Comparison of ENCODE assay signal across 9 cellular contexts in the genomic region with DNA sequence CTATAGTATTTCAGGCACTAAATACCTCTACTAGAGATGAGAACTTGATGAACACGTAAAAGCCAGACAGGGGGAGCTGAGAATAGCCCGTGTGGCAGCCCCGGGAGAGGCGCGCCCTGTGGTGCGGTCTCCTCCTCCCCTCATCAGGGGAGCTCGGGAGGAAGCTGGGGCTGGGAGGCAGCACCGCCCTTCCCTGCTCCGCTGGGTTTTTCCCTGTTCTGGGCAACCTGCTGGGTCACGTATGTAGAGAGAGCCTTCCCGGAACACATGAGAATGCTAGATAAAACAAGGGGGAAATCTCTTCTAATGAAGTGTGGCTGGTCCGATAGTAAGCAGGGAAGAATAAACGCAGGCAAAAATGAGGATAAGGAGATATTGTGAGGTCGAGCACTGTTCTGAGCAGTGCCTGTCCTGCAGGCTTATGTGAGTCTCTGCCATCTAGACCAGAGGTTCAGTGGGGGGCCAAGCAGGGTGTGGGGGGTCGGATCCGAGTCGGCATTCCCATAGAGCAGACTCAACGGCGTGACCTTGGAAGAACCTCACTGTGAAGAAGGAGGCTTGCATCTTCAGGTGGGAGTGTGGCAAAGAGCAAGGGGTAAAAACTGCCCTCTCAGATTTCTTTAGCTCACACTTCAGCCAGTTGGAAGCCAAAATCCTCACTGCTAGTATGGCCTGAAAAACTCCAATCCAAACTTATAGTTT. TPM values are rescaled to one million over a fixed set of nuclear protein-coding genes. Genes with fewer than 3 reads are reported as not detected.
A peak's percentile ranks its signal among the peaks of the same experiment; 100 is the strongest.
DNase-seq lines count a peak whose midpoint lies in the region; ATAC-seq and TF ChIP-seq lines count a peak whose summit lies in the region.
"Had no signal": no experiment of that assay in that cellular context is flagged by ENCODE, and none has a peak within 500 bp of the region (broad histone marks: within the 10 kb centered on the region; RNA-seq: fewer than 3 reads in every experiment).

No MANE protein-coding gene starts in this region.

- H3K56ac ChIP-seq in IMR-90 (ENCODE audit: extremely low read depth, insufficient read depth, low read length), result no peak overlapping the region

- WGBS in IMR-90 (ENCODE audit: extremely low coverage in 2 of 2, insufficient read length in 1 of 2), 2 experiments, result 3% methylated on average over 5 of the region's 19 CpGs; no CpG with 5 or more reads in 1 of the 2 experiments

- TF ChIP-seq POLR2A in IMR-90 (IDR thresholded peaks at IDR 0.05; ENCODE audit: low read depth, low read length), result no peak

- H2AK5ac ChIP-seq in IMR-90 (ENCODE audit: low read depth, low read length), result no peak overlapping the region

- H3K79me1 ChIP-seq in IMR-90 (ENCODE audit: low read depth in 1 of 2, low read length in 2 of 2), result no peaks in the 10 kb centered on the region

- H3K14ac ChIP-seq in IMR-90 (replicated peaks; ENCODE audit: low read depth, low read length), result no peak overlapping the region

- no peak overlapping the region for H3K18ac ChIP-seq in IMR-90 (ENCODE audit: low read depth, low read length)

- POLR2A ChIA-PET in IMR-90 (lab: Charles Lee; ENCODE audit: unreplicated experiment), result no interaction called here

- no peak overlapping the region for H3K4ac ChIP-seq in IMR-90 (ENCODE audit: low read depth, low read length)

- H2AK9ac ChIP-seq in IMR-90 (replicated peaks; ENCODE audit: low read depth, low read length, poor library complexity), result no peak overlapping the region

- H2BK15ac ChIP-seq in IMR-90 (ENCODE audit: low read depth, low read length), result no peak overlapping the region

- no peak for TF ChIP-seq RAD21 in IMR-90 (IDR thresholded peaks at IDR 0.05; ENCODE audit: low read length)

- H3K27me3 ChIP-seq in IMR-90 (ENCODE audit: control insufficient read depth, insufficient read depth, low read length) (peaks cover 20% of the 10 kb centered on the region), BE2C (no peaks in the 10 kb centered on the region)

- no peak overlapping the region for H4K91ac ChIP-seq in IMR-90 (ENCODE audit: insufficient read depth, low read depth, low read length)

- BruUV-seq in IMR-90 (replicated peaks; lab: Mats Ljungman, UMichigan), result no TSS peak

- no peak overlapping the region for H3K27ac ChIP-seq in IMR-90 (ENCODE audit: insufficient read depth, low read length)
- H3K27ac ChIP-seq: SJCRH30 had no signal

- no peaks in the 10 kb centered on the region for H3K9me1 ChIP-seq in IMR-90 (ENCODE audit: insufficient read depth, low read length)

- dilution Hi-C loops in IMR-90 (cut with HindIII; ENCODE audit: low sequenced_read_pairs, unreplicated experiment), result no loop called here

- TF ChIP-seq CTCF in IMR-90 (conservative IDR thresholded peaks at IDR 0.05; ENCODE audit: low read depth, low read length), result no peak
- TF ChIP-seq CTCF in fibroblast of pulmonary artery (IDR thresholded peaks at IDR 0.05; ENCODE audit: low read length, missing control alignments), result no peak
- TF ChIP-seq CTCF in omental fat pad (IDR thresholded peaks at IDR 0.05), result no peak
- TF ChIP-seq CTCF in BE2C (IDR thresholded peaks at IDR 0.05; ENCODE audit: low read depth, low read length), result no peak

- CTCF ChIA-PET in IMR-90 (lab: Yijun Ruan, JAX), result no interaction called here

- no peaks in the 10 kb centered on the region for H4K20me1 ChIP-seq in IMR-90 (ENCODE audit: insufficient read depth, low read length)

- peak overlapping the region; percentile 57 for H3K4me2 ChIP-seq in IMR-90 (ENCODE audit: low read depth, low read length)

- no peaks in the 10 kb centered on the region for H3K4me1 ChIP-seq in IMR-90 (ENCODE audit: control insufficient read depth, insufficient read depth, low read length)
- peaks cover 28% of the 10 kb centered on the region for H3K4me1 ChIP-seq in BE2C
- H3K4me1 ChIP-seq: SJCRH30 had no signal

- DNase-seq in IMR-90, result no peak
- DNase-seq in fibroblast of pulmonary artery (ENCODE audit: low read depth), result peak; percentile 35
- no peak for DNase-seq in omental fat pad (ENCODE audit: low spot score)
- no peak for DNase-seq in BE2C
- DNase-seq in DMS 273 treated with DMSO at 0.1 percent for 48 hours (lab: John Stamatoyannopoulos, UW), result no peak
- no peak for DNase-seq in SW 1271 (lab: John Stamatoyannopoulos, UW)
- DNase-seq: SJCRH30 had no signal

- H3K9me3 ChIP-seq in IMR-90 (ENCODE audit: control insufficient read depth, insufficient read depth, low read length) (no peaks in the 10 kb centered on the region; the same call in 1 of the 2 replicates), BE2C (no peaks in the 10 kb centered on the region; the same call in 1 of the 2 replicates)
- H3K9me3 ChIP-seq: SJCRH30 had no signal

- H2BK20ac ChIP-seq in IMR-90 (ENCODE audit: low read depth, low read length), result no peak overlapping the region

- no peak overlapping the region for H2BK5ac ChIP-seq in IMR-90 (ENCODE audit: low read depth, low read length, poor library complexity, severe bottlenecking)

- intact Hi-C loops in IMR-90 (cut with micrococcal nuclease), result no loop called here

- in situ Hi-C loops in IMR-90 (cut with MboI; ENCODE audit: low sequenced_read_pairs), result loop anchor here (25.0 kb wide), 1 partner anchor 347 kb away; a partner anchor contains a TSS

- no peak overlapping the region for H4K8ac ChIP-seq in IMR-90 (ENCODE audit: low read depth in 2 of 2, low read length in 2 of 2)

- H2BK120ac ChIP-seq in IMR-90 (ENCODE audit: low read depth, low read length), result no peak overlapping the region

- H3K36me3 ChIP-seq in IMR-90 (ENCODE audit: control insufficient read depth, insufficient read depth, low read length) (no peaks in the 10 kb centered on the region), BE2C (no peaks in the 10 kb centered on the region)
- H3K36me3 ChIP-seq: SJCRH30 had no signal

- H3K9ac ChIP-seq in IMR-90 (ENCODE audit: low read depth, low read length), result no peak overlapping the region

- peak overlapping the region; percentile 79 for H2AFZ ChIP-seq in IMR-90 (replicated peaks; ENCODE audit: low read length, poor library complexity)

- no peak overlapping the region; the same call in 1 of the 2 replicates for H3K23ac ChIP-seq in IMR-90 (ENCODE audit: low read depth, low read length)

- H3K4me3 ChIP-seq in IMR-90 (ENCODE audit: insufficient read depth, low read depth, low read length) (no peak overlapping the region), fibroblast of pulmonary artery (replicated peaks; ENCODE audit: low read depth, low read length) (no peak overlapping the region), BE2C (ENCODE audit: low read depth, low read length) (no peak overlapping the region)
- H3K4me3 ChIP-seq: SJCRH30 had no signal

- peak; percentile 56 for ATAC-seq in GM19025 (IDR thresholded peaks at IDR 0.05; ENCODE audit: low read depth, unreplicated experiment)
- peak; percentile 66; the same call in 1 of the 2 replicates for ATAC-seq in IMR-90 (ENCODE audit: low read depth)
- ATAC-seq in omental fat pad (ENCODE audit: low FRiP score), result peak; percentile 97
- ATAC-seq in HG03095 (IDR thresholded peaks at IDR 0.05; ENCODE audit: unreplicated experiment), result no peak

- no peak overlapping the region for H4K5ac ChIP-seq in IMR-90 (ENCODE audit: low read depth, low read length)

TF ChIP-seq in IMR-90, 13 proteins besides CTCF, POLR2A, EP300 and RAD21:
- TF ChIP-seq, protein P1, sequence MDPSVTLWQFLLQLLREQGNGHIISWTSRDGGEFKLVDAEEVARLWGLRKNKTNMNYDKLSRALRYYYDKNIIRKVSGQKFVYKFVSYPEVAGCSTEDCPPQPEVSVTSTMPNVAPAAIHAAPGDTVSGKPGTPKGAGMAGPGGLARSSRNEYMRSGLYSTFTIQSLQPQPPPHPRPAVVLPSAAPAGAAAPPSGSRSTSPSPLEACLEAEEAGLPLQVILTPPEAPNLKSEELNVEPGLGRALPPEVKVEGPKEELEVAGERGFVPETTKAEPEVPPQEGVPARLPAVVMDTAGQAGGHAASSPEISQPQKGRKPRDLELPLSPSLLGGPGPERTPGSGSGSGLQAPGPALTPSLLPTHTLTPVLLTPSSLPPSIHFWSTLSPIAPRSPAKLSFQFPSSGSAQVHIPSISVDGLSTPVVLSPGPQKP (IDR thresholded peaks at IDR 0.05; ENCODE audit: borderline replicate concordance, low read depth, low read length), result no peak
- TF ChIP-seq NFE2L2 (IDR thresholded peaks at IDR 0.05; ENCODE audit: low read depth, low read length) (no peak), RCOR1 (IDR thresholded peaks at IDR 0.05; ENCODE audit: insufficient replicate concordance, low read length) (no peak), SMC3 (IDR thresholded peaks at IDR 0.05; ENCODE audit: low read depth, low read length) (no peak), FOS (IDR thresholded peaks at IDR 0.05; ENCODE audit: low read depth, low read length) (no peak), CHD1 (IDR thresholded peaks at IDR 0.05; ENCODE audit: low read depth, low read length) (no peak), MXI1 (IDR thresholded peaks at IDR 0.05; ENCODE audit: borderline replicate concordance, low read depth, low read length) (no peak), RFX5 (IDR thresholded peaks at IDR 0.05; ENCODE audit: low read depth, low read length) (no peak), BHLHE40 (IDR thresholded peaks at IDR 0.05; ENCODE audit: low read depth, low read length) (no peak), MAFK (IDR thresholded peaks at IDR 0.05; ENCODE audit: low read depth, low read length) (no peak), MAZ (IDR thresholded peaks at IDR 0.05; ENCODE audit: borderline replicate concordance, low read depth, low read length) (no peak), CEBPB (IDR thresholded peaks at IDR 0.05; ENCODE audit: low read depth, low read length) (no peak)
- TF ChIP-seq, protein P2, sequence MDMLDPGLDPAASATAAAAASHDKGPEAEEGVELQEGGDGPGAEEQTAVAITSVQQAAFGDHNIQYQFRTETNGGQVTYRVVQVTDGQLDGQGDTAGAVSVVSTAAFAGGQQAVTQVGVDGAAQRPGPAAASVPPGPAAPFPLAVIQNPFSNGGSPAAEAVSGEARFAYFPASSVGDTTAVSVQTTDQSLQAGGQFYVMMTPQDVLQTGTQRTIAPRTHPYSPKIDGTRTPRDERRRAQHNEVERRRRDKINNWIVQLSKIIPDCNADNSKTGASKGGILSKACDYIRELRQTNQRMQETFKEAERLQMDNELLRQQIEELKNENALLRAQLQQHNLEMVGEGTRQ (IDR thresholded peaks at IDR 0.05; ENCODE audit: low read depth, low read length), result no peak

RNA-seq across cellular contexts. Expression of a gene that starts 13.4 kb away (rescaled TPM):
- total RNA-seq in IMR-90 (2012; rRNA removed) (22.2 and 26.9 TPM in 2 replicates), omental fat pad (10 to 100 TPM; 52.1 to 84.8 (median 58.7) TPM)
- 27.6 and 31.3 TPM in 2 replicates for polyA plus RNA-seq in IMR-90 (2012; rRNA removed)
- 22.6 and 41.6 TPM in 2 replicates for polyA plus RNA-seq in IMR-90 (2012; cell fraction: cytosol; rRNA removed)
- 23.6 and 31.1 TPM in 2 replicates for polyA plus RNA-seq in IMR-90 (2012; cell fraction: nucleus; rRNA removed; ENCODE audit: low replicate concordance)
- polyA plus RNA-seq in BE2C (2012; ENCODE audit: insufficient read depth, insufficient read length, low read depth), result 27.7 TPM

RNA-seq across cellular contexts. Expression of a gene that starts 54.0 kb away (rescaled TPM):
- total RNA-seq in IMR-90 (2012; rRNA removed), result 0.90 and 1.1 TPM in 2 replicates
- polyA plus RNA-seq in IMR-90 (2012; rRNA removed), result 0.17 and 0.46 TPM in 2 replicates
- 0.02 and 0.03 TPM in 2 replicates for polyA plus RNA-seq in IMR-90 (2012; cell fraction: cytosol; rRNA removed)
- polyA plus RNA-seq in IMR-90 (2012; cell fraction: nucleus; rRNA removed; ENCODE audit: low replicate concordance), result 0.17 and 0.94 TPM in 2 replicates
- 10 to 100 TPM in 1 of 4 donors, 1 to 10 TPM in 3; 1.9 to 10.9 (median 4.6) TPM for total RNA-seq in omental fat pad
- polyA plus RNA-seq in BE2C (2012; ENCODE audit: insufficient read depth, insufficient read length, low read depth), result 2.1 TPM
